In genomic region chr3:39065197-39065596, GRCh38 we compare ENCODE assay signal across 8 cellular contexts. TPM values are rescaled to one million over a fixed set of nuclear protein-coding genes. Genes with fewer than 3 reads are reported as not detected.
A peak's percentile ranks its signal among the peaks of the same experiment; 100 is the strongest.
DNase-seq lines count a peak whose midpoint lies in the region; ATAC-seq and TF ChIP-seq lines count a peak whose summit lies in the region.

No MANE protein-coding gene starts in this region.

- no peak overlapping the region for H2AFZ ChIP-seq in GM23248

- CTCF ChIA-PET in activated B cell treated with CpG ODN at 0.5 μM for 24 hours (lab: Charles Lee) = interaction anchor here (0.6 to 1.5 kb wide), 7 partner anchors 8 to 543 kb away, joined by 3 to 6 read pairs (median 4); no protein-coding TSS in a partner anchor

- peaks cover 49% of the 10 kb centered on the region for H3K36me3 Mint-ChIP-seq in activated B cell treated with CpG ODN at 0.5 μM for 24 hours (ENCODE audit: low read depth)

- no peaks in the 10 kb centered on the region for H3K9me3 Mint-ChIP-seq in activated B cell treated with CpG ODN at 0.5 μM for 24 hours

- no peak overlapping the region for H3K4me3 Mint-ChIP-seq in activated B cell treated with CpG ODN at 0.5 μM for 24 hours

- in situ Hi-C loops in GM23248 (cut with MboI) = no loop called here

- H3K9me3 ChIP-seq in right atrium auricular region (no peaks in the 10 kb centered on the region), GM23248 (ENCODE audit: low read depth) (no peaks in the 10 kb centered on the region), upper lobe of right lung (no peaks in the 10 kb centered on the region)

- H3K4me3 ChIP-seq in right atrium auricular region (no peak overlapping the region), GM23248 (no peak overlapping the region), upper lobe of right lung (no peak overlapping the region)
- no peak overlapping the region for H3K4me3 ChIP-seq in Jurkat, Clone E6-1 (ENCODE audit: low read length)

- H3K27me3 Mint-ChIP-seq in activated B cell treated with CpG ODN at 0.5 μM for 24 hours = no peaks in the 10 kb centered on the region

- no peak overlapping the region for H3K9ac ChIP-seq in GM23248

- no peaks in the 10 kb centered on the region for H3K27me3 ChIP-seq in right atrium auricular region
- no peaks in the 10 kb centered on the region for H3K27me3 ChIP-seq in GM23248 (replicated peaks; ENCODE audit: insufficient read depth)
- no peaks in the 10 kb centered on the region for H3K27me3 ChIP-seq in upper lobe of right lung

- H3K4me1 ChIP-seq in right atrium auricular region = no peaks in the 10 kb centered on the region
- H3K4me1 ChIP-seq in GM23248 (ENCODE audit: insufficient read depth) = peaks cover 22% of the 10 kb centered on the region
- no peaks in the 10 kb centered on the region for H3K4me1 ChIP-seq in upper lobe of right lung

- TF ChIP-seq CTCF in right atrium auricular region (IDR thresholded peaks at IDR 0.05) (peak in 1 of 2 donors; percentile 31), activated B cell treated with CpG ODN at 0.5 μM for 24 hours (IDR thresholded peaks at IDR 0.05) (no peak), upper lobe of right lung (IDR thresholded peaks at IDR 0.05) (no peak)

- peaks cover 17% of the 10 kb centered on the region for H3K4me1 Mint-ChIP-seq in activated B cell treated with CpG ODN at 0.5 μM for 24 hours

- no peaks in the 10 kb centered on the region for H4K20me1 ChIP-seq in GM23248 (ENCODE audit: insufficient read depth)

- no peak for DNase-seq in left ventricle myocardium superior
- no peak for DNase-seq in right atrium auricular region (ENCODE audit: low spot score)
- peak; percentile 78 for DNase-seq in GM23248
- peak; percentile 31 for DNase-seq in Jurkat, Clone E6-1 (ENCODE audit: low read depth, low spot score)
- no peak for DNase-seq in activated B cell treated with CpG ODN at 0.5 μM for 24 hours
- DNase-seq in iPS-NIHi7 (ENCODE audit: extremely low spot score) = peak; percentile 76
- no peak for DNase-seq in upper lobe of right lung
- no peak for DNase-seq in DMS79 treated with DMSO at 0.1 percent for 48 hours (lab: John Stamatoyannopoulos, UW)

- peak overlapping the region; percentile 63 for H3K4me2 ChIP-seq in GM23248 (ENCODE audit: unreplicated experiment)

- H3K79me2 ChIP-seq in GM23248 (ENCODE audit: insufficient read depth) = peaks cover 57% of the 10 kb centered on the region

- H3K27ac ChIP-seq in right atrium auricular region = no peak overlapping the region
- H3K27ac ChIP-seq in GM23248 = peak overlapping the region; percentile 57
- H3K27ac ChIP-seq in upper lobe of right lung = no peak overlapping the region

- H3K36me3 ChIP-seq in right atrium auricular region (peaks cover 40% of the 10 kb centered on the region), GM23248 (ENCODE audit: low read depth) (peaks cover 7% of the 10 kb centered on the region; the same call in 1 of the 2 replicates), upper lobe of right lung (peaks cover 46% of the 10 kb centered on the region)

- WGBS in GM23248 (ENCODE audit: low coverage in 1 of 2, low lambda C conversion rate in 2 of 2, missing lambda C conversion rate in 2 of 2), 2 experiments = 43 to 68% methylated on average over 1 of the region's 1 CpG

- no peaks in the 10 kb centered on the region for H3K9me2 ChIP-seq in GM23248 (ENCODE audit: insufficient read depth)

- ATAC-seq in left ventricle myocardium superior = peak; percentile 50
- ATAC-seq in activated B cell treated with CpG ODN at 0.5 μM for 24 hours (ENCODE audit: low read depth) = peak; percentile 99
- ATAC-seq in upper lobe of right lung = peak; percentile 82

- intact Hi-C loops in left ventricle myocardium superior (cut with micrococcal nuclease) (no loop called here), activated B cell treated with CpG ODN at 0.5 μM for 24 hours (cut with micrococcal nuclease) (loop anchor here (1.0 kb wide), 2 partner anchors 13 to 35 kb away; partner anchors contain the start of gene WDR48), upper lobe of right lung (cut with DNase I) (no loop called here)

- POLR2A ChIA-PET in activated B cell treated with CpG ODN at 0.5 μM for 24 hours (lab: Charles Lee) = interaction anchor here (1.0 kb wide), 1 partner anchor 58 kb away, joined by 3 read pairs; no protein-coding TSS in a partner anchor

- H3K27ac Mint-ChIP-seq in activated B cell treated with CpG ODN at 0.5 μM for 24 hours = peak overlapping the region; percentile 69

- peaks cover 31% of the 10 kb centered on the region for H3F3A ChIP-seq in GM23248 (ENCODE audit: insufficient read depth)

RNA-seq across cellular contexts. Expression of gene WDR48, which starts 13.4 kb away (rescaled TPM):
- total RNA-seq in left ventricle myocardium superior (33.1 TPM), right atrium auricular region (10 to 100 TPM; 11.9 to 17.1 TPM), activated B cell treated with CpG ODN at 0.5 μM for 24 hours (47.7 and 48.9 TPM in 2 replicates), upper lobe of right lung (36.7 TPM)
- 25.7 and 30.5 TPM in 2 replicates for total RNA-seq in GM23248 (2014; rRNA removed; shearing (Covaris generic))
- 28.9 and 29.7 TPM in 2 replicates for polyA plus RNA-seq in GM23248 (2016; fragmentation: Nextera tagmentation; extraction: Ambion mirVana)
- 42.0 TPM for polyA plus RNA-seq in Jurkat, Clone E6-1 (2012; ENCODE audit: insufficient read depth, insufficient read length)

RNA-seq across cellular contexts. Expression of gene SCN11A, which starts 13.5 kb away (rescaled TPM):
- total RNA-seq in left ventricle myocardium superior = not detected
- total RNA-seq in right atrium auricular region = under 1 TPM; 0.07 to 0.08 TPM
- not detected in 2 replicates for total RNA-seq in GM23248 (2014; rRNA removed; shearing (Covaris generic))
- not detected in 2 replicates for polyA plus RNA-seq in GM23248 (2016; fragmentation: Nextera tagmentation; extraction: Ambion mirVana)
- not detected for polyA plus RNA-seq in Jurkat, Clone E6-1 (2012; ENCODE audit: insufficient read depth, insufficient read length)
- 0.16 and 0.20 TPM in 2 replicates for total RNA-seq in activated B cell treated with CpG ODN at 0.5 μM for 24 hours
- total RNA-seq in upper lobe of right lung = 0.14 TPM

RNA-seq across cellular contexts. Expression of gene GORASP1, which starts 42.2 kb away (rescaled TPM):
- total RNA-seq in left ventricle myocardium superior (50.6 TPM), right atrium auricular region (10 to 100 TPM; 34.3 to 38.8 TPM), activated B cell treated with CpG ODN at 0.5 μM for 24 hours (41.6 and 47.8 TPM in 2 replicates), upper lobe of right lung (86.9 TPM)
- 63.8 and 184 TPM in 2 replicates for total RNA-seq in GM23248 (2014; rRNA removed; shearing (Covaris generic))
- polyA plus RNA-seq in GM23248 (2016; fragmentation: Nextera tagmentation; extraction: Ambion mirVana) = 32.7 and 33.1 TPM in 2 replicates
- polyA plus RNA-seq in Jurkat, Clone E6-1 (2012; ENCODE audit: insufficient read depth, insufficient read length) = 27.0 TPM

RNA-seq across cellular contexts. Expression of gene TTC21A, which starts 42.3 kb away (rescaled TPM):
- total RNA-seq in left ventricle myocardium superior (1.1 TPM), right atrium auricular region (1 to 10 TPM in 1 of 2 donors, under 1 TPM in 1; 0.85 to 1.8 TPM), activated B cell treated with CpG ODN at 0.5 μM for 24 hours (11.4 and 15.9 TPM in 2 replicates), upper lobe of right lung (11.6 TPM)
- total RNA-seq in GM23248 (2014; rRNA removed; shearing (Covaris generic)) = 0.25 and 1.2 TPM in 2 replicates
- polyA plus RNA-seq in GM23248 (2016; fragmentation: Nextera tagmentation; extraction: Ambion mirVana) = 0.76 and 0.94 TPM in 2 replicates
- polyA plus RNA-seq in Jurkat, Clone E6-1 (2012; ENCODE audit: insufficient read depth, insufficient read length) = 2.8 TPM

Comparison
In these comparisons a context has a peak if more than half of its experiments do, and no peak if none do; other contexts are left out.
1. DNase-seq: peak in GM23248 (single experiment), Jurkat, Clone E6-1 (single experiment) and iPS-NIHi7 (single experiment); none in left ventricle myocardium superior (single experiment), right atrium auricular region (single experiment), activated B cell treated with CpG ODN at 0.5 μM for 24 hours (single experiment), upper lobe of right lung (single experiment) and DMS79 treated with DMSO at 0.1 percent for 48 hours (single experiment).
2. Peak in every context shown above with its lines, with median percentiles within 50 percentile points of each other: ATAC-seq.